Comparison of ENCODE assay signal across 8 cellular contexts in the genomic region with DNA sequence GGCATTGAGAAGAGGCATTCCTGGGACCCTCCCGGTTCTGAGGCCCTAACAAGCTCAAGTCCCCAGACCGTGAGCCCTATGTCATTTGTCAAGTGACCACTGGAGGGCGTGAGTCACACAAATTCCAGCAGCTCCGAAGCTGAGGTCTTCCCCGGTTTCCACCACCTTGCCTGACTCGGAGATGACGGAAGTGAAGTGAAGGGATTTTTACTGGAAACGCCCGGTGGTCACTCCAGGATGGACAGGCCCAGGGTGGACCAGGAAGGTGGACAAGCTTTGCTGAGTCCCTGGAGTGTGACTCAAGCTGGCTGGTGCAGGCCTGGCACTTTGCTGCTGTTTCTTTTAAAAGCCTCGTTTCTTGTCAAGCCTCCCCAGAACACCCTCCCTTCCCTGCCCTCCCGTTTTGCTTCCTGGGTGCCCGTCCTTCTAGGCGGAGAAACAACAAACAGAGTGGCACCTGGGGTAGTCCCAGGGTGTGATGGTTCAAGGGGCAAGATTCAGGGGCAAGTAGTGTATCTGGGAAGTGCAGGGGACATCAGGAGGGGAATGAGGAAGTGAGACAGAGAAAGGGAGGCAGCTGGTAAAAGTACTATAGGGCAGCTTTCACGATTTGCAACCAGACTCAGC. TPM values are rescaled to one million over a fixed set of nuclear protein-coding genes. Genes with fewer than 3 reads are reported as not detected.
DNase-seq lines count a peak whose midpoint lies in the region; ATAC-seq and TF ChIP-seq lines count a peak whose summit lies in the region.

No MANE protein-coding gene starts in this region.

- H3K9me3 ChIP-seq in DND-41 (ENCODE audit: insufficient read depth, low read length, severe bottlenecking) (no peaks in the 10 kb centered on the region), HAP-1 (peaks cover 4% of the 10 kb centered on the region), adipocyte (ENCODE audit: control insufficient read depth, low read length) (peaks cover 6% of the 10 kb centered on the region), left ventricle myocardium inferior (replicated peaks) (peaks cover 4% of the 10 kb centered on the region), psoas muscle (no peaks in the 10 kb centered on the region)

- TF ChIP-seq CTCF in DND-41 (IDR thresholded peaks at IDR 0.05; ENCODE audit: borderline replicate concordance, extremely low read depth, low read length, poor library complexity, severe bottlenecking) (peak; percentile 92), left ventricle myocardium inferior (IDR thresholded peaks at IDR 0.05; ENCODE audit: borderline replicate concordance) (peak; percentile 89), psoas muscle (IDR thresholded peaks at IDR 0.05) (peak; percentile 76)

- H3K27ac ChIP-seq in DND-41 (ENCODE audit: low read length) (0 out of 2 replicates have a peak overlapping the region, but pooled peaks have one; percentile 33), left ventricle myocardium inferior (replicated peaks) (peak overlapping the region; percentile 43), psoas muscle (no peak overlapping the region)

- H4K20me1 ChIP-seq in DND-41 (ENCODE audit: insufficient read depth, low read length) = no peaks in the 10 kb centered on the region

- DNase-seq in DND-41 (peak; percentile 82), HAP-1 (ENCODE audit: low spot score in 2 of 2) (peak; percentile 70 to 89), NCI-H1105 (lab: John Stamatoyannopoulos, UW) (peak; percentile 60), SW 1271 (lab: John Stamatoyannopoulos, UW) (peak; percentile 79 to 84), adipocyte (ENCODE audit: low read depth) (peak; percentile 86), left ventricle myocardium inferior (peak; percentile 80), psoas muscle (peak; percentile 75 to 78), ureter (ENCODE audit: low spot score) (peak; percentile 90)

- in situ Hi-C loops in HAP-1 (cut with MboI; ENCODE audit: low sequenced_read_pairs) = loop anchor here (10.0 to 25.0 kb wide), 2 partner anchors 61 to 232 kb away; partner anchors contain the start of gene NLK

- H3K79me2 ChIP-seq in DND-41 (ENCODE audit: insufficient read depth, low read length) = no peaks in the 10 kb centered on the region

- H3K36me3 ChIP-seq in DND-41 (ENCODE audit: insufficient read depth, low read length) (no peaks in the 10 kb centered on the region), HAP-1 (replicated peaks) (no peaks in the 10 kb centered on the region), adipocyte (ENCODE audit: control insufficient read depth, insufficient read depth, low read length, severe bottlenecking) (no peaks in the 10 kb centered on the region), left ventricle myocardium inferior (no peaks in the 10 kb centered on the region), psoas muscle (ENCODE audit: insufficient read depth in 1 of 2, low read depth in 1 of 2) (no peaks in the 10 kb centered on the region)

- H3K4me3 ChIP-seq in DND-41 (ENCODE audit: low read depth in 1 of 2, low read length in 2 of 2) (peak overlapping the region in 1 of 2 experiments; percentile 47; a peak in 2 of 4 replicates), HAP-1 (0 out of 2 replicates have a peak overlapping the region, but pooled peaks have one; percentile 5), adipocyte (ENCODE audit: low read length) (peak overlapping the region; percentile 70), left ventricle myocardium inferior (peak overlapping the region; percentile 55), psoas muscle (peak overlapping the region; percentile 47)

- peaks cover 20% of the 10 kb centered on the region for H3K4me1 ChIP-seq in DND-41 (ENCODE audit: insufficient read depth, low read length)
- peaks cover 2% of the 10 kb centered on the region; the same call in 1 of the 2 replicates for H3K4me1 ChIP-seq in HAP-1
- no peaks in the 10 kb centered on the region for H3K4me1 ChIP-seq in adipocyte (ENCODE audit: control insufficient read depth, insufficient read depth, low read length)
- H3K4me1 ChIP-seq in left ventricle myocardium inferior = peaks cover 21% of the 10 kb centered on the region
- H3K4me1 ChIP-seq in psoas muscle = no peaks in the 10 kb centered on the region

- peak overlapping the region; percentile 83 for H2AFZ ChIP-seq in DND-41 (ENCODE audit: low read depth, low read length)

- peak; percentile 81 for ATAC-seq in DND-41 (ENCODE audit: insufficient read depth, low read depth)
- peak; percentile 85 to 95 (median 92) for ATAC-seq in psoas muscle

- 3 to 6% (median 4%) methylated on average over 14 of the region's 14 CpGs for WGBS in psoas muscle, 3 donors

- H3K27me3 ChIP-seq in DND-41 (ENCODE audit: insufficient read depth, low read length, poor library complexity) (no peaks in the 10 kb centered on the region), HAP-1 (ENCODE audit: low read depth) (no peaks in the 10 kb centered on the region), adipocyte (replicated peaks; ENCODE audit: control insufficient read depth, insufficient read depth, low read length) (peaks cover 14% of the 10 kb centered on the region), left ventricle myocardium inferior (ENCODE audit: low read depth) (peaks cover 8% of the 10 kb centered on the region), psoas muscle (ENCODE audit: insufficient read depth in 3 of 3, low read length in 2 of 3) (peaks cover 0 to under 1% (median 0%) of the 10 kb centered on the region in 3 donors)

- H3K4me2 ChIP-seq in DND-41 (ENCODE audit: insufficient read depth, low read length) = peak overlapping the region; percentile 63

- intact Hi-C loops in left ventricle myocardium inferior (cut with micrococcal nuclease) = no loop called here
- intact Hi-C loops in psoas muscle (cut with DNase I) = loop anchor here (1.0 to 5.0 kb wide), 3 partner anchors 75 to 92 kb away; partner anchors contain the start of gene LYRM9 (in 1 of the 2)

- H3K9ac ChIP-seq in DND-41 (ENCODE audit: low read depth, low read length) (peak overlapping the region; percentile 28; the same call in 1 of the 2 replicates), adipocyte (ENCODE audit: low read length) (peak overlapping the region; percentile 59)

RNA-seq across cellular contexts. Expression of gene NOS2, which starts 5.3 kb away (rescaled TPM):
- 0.19 TPM for total RNA-seq in left ventricle myocardium inferior
- total RNA-seq in psoas muscle = under 1 TPM; 0.06 to 0.79 (median 0.29) TPM
- under 1 TPM; 0.09 to 0.14 (median 0.09) TPM for polyA plus RNA-seq in psoas muscle
- total RNA-seq in ureter = 0.23 TPM
